ENCODE assay signal across 9 cellular contexts in the genomic region with DNA sequence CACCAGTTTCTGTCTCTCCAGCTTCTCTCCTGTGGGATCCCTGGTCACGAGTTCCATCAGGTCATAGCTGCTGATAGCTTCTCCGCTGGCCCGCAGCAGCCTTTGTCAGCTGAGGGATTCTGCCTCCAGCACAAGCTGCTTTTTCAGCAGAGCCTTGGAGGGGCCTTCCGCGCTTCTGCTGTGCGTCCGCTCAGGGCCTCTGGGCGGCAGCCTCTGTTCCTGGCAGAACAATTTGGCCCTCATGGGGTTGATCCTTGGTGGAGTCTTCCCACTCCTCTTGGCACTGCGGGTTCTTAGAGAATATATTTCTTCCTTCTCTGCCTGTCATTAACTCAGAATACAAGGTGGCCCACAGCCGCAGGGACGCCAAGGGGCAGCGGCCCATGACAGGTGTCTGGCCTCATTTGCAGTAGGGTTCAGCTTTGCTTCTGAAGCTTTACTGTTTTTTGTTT.
DNase-seq lines count a peak whose midpoint lies in the region; ATAC-seq and TF ChIP-seq lines count a peak whose summit lies in the region.
"Had no signal": no experiment of that assay in that cellular context is flagged by ENCODE, and none has a peak within 500 bp of the region (broad histone marks: within the 10 kb centered on the region; RNA-seq: fewer than 3 reads in every experiment).

No MANE protein-coding gene starts in this region.

- 95% methylated on average over 4 of the region's 12 CpGs for WGBS in SK-N-SH (ENCODE audit: low lambda C conversion rate)

- peaks cover 10% of the 10 kb centered on the region for H3F3A ChIP-seq in SK-N-SH (replicated peaks; ENCODE audit: insufficient read depth)

- H3K27ac ChIP-seq in SK-N-SH (ENCODE audit: low read depth in 2 of 2, low read length in 1 of 2) (peak overlapping the region; percentile 62 to 89; a peak in 3 of 4 replicates), thoracic aorta (no peak overlapping the region)

- H3K79me2 ChIP-seq in SK-N-SH (ENCODE audit: insufficient read depth) = 0 out of 2 replicates have a peak, but pooled peaks cover 7% of the 10 kb centered on the region

- H3K4me1 ChIP-seq in SK-N-SH (ENCODE audit: control insufficient read depth in 1 of 2, insufficient read depth in 2 of 2, low read depth in 1 of 2, low read length in 1 of 2) = peaks cover 25 to 34% of the 10 kb centered on the region in 2 experiments
- peaks cover 10 to 36% of the 10 kb centered on the region in 2 donors for H3K4me1 ChIP-seq in thoracic aorta (ENCODE audit: control insufficient read depth in 1 of 2, low read depth in 2 of 2)

- H3K36me3 ChIP-seq in SK-N-SH (replicated peaks in 1 of 2; ENCODE audit: control insufficient read depth in 1 of 2, insufficient read depth in 2 of 2, low read length in 1 of 2) (peaks cover 7 to 8% of the 10 kb centered on the region in 2 experiments), thoracic aorta (no peaks in the 10 kb centered on the region)

- H3K9ac ChIP-seq in SK-N-SH = no peak overlapping the region

- H3K27me3 ChIP-seq in SK-N-SH (ENCODE audit: insufficient read depth) = no peaks in the 10 kb centered on the region
- H3K27me3 ChIP-seq in thoracic aorta (replicated peaks; ENCODE audit: insufficient read depth) = no peaks in the 10 kb centered on the region

- CTCF ChIA-PET in SK-N-SH (lab: Yijun Ruan, JAX) = interaction anchor here (0.8 to 3.6 kb wide), 13 partner anchors 12 to 1296 kb away, joined by 3 to 15 read pairs (median 4); no protein-coding TSS in a partner anchor

- H3K9me2 ChIP-seq in SK-N-SH = no peaks in the 10 kb centered on the region

- H2AFZ ChIP-seq in SK-N-SH (ENCODE audit: low read depth) = no peak overlapping the region

- ATAC-seq in SK-N-SH treated with all-trans-retinoic acid at 6 μM for 48 hours (no peak), thoracic aorta (ENCODE audit: insufficient number of reproducible peaks, low FRiP score, low read depth) (no peak)
- ATAC-seq: K562 had no signal

- no peak for TF ChIP-seq RAD21 in SK-N-SH (IDR thresholded peaks at IDR 0.05; ENCODE audit: low read length)

- peak; percentile 46 for DNase-seq in SK-N-SH
- DNase-seq in epithelial cell of proximal tubule (ENCODE audit: low read depth) = no peak
- DNase-seq in mesenteric fat pad (ENCODE audit: low spot score) = peak; percentile 88
- DNase-seq in thoracic aorta (ENCODE audit: low spot score) = no peak
- no peak for DNase-seq in NCI-H187 treated with DMSO at 0.1 percent for 48 hours (lab: John Stamatoyannopoulos, UW)
- no peak for DNase-seq in SHP77 treated with DMSO at 0.1 percent for 48 hours (lab: John Stamatoyannopoulos, UW)
- DNase-seq in KG1 (lab: John Stamatoyannopoulos, UW) = no peak

- TF ChIP-seq EP300 in SK-N-SH (IDR thresholded peaks at IDR 0.05; ENCODE audit: borderline replicate concordance in 1 of 2, low read depth in 1 of 2, low read length in 1 of 2) = 0 out of 4 replicates have a peak, but pooled peaks of 1 of the 2 experiments have one; percentile 3

- peaks cover 60% of the 10 kb centered on the region for H4K20me1 ChIP-seq in SK-N-SH (ENCODE audit: insufficient read depth)

- H3K4me3 ChIP-seq in SK-N-SH (ENCODE audit: low read depth in 2 of 2, low read length in 1 of 2) (peak overlapping the region in 1 of 2 experiments; percentile 49; a peak in 1 of 4 replicates), epithelial cell of proximal tubule (ENCODE audit: low read depth, low read length) (no peak overlapping the region), thoracic aorta (peak overlapping the region; percentile 65)
- H3K4me3 ChIP-seq: K562 had no signal

- POLR2A ChIA-PET in SK-N-SH (lab: Yijun Ruan, JAX) = no interaction called here

- H3K4me2 ChIP-seq in SK-N-SH = peak overlapping the region; percentile 73

- TF ChIP-seq CTCF in SK-N-SH (IDR thresholded peaks at IDR 0.05) (no peak), epithelial cell of proximal tubule (conservative IDR thresholded peaks at IDR 0.05; ENCODE audit: low read depth, low read length) (peak; percentile 29), thoracic aorta (IDR thresholded peaks at IDR 0.05) (no peak)

- H3K9me3 ChIP-seq in SK-N-SH (no peaks in the 10 kb centered on the region), thoracic aorta (no peaks in the 10 kb centered on the region)

TF ChIP-seq in SK-N-SH, 30 proteins besides CTCF, POLR2A, EP300 and RAD21:
- no peak for TF ChIP-seq NFIC (IDR thresholded peaks at IDR 0.05; ENCODE audit: borderline replicate concordance)
- TF ChIP-seq, protein P1, sequence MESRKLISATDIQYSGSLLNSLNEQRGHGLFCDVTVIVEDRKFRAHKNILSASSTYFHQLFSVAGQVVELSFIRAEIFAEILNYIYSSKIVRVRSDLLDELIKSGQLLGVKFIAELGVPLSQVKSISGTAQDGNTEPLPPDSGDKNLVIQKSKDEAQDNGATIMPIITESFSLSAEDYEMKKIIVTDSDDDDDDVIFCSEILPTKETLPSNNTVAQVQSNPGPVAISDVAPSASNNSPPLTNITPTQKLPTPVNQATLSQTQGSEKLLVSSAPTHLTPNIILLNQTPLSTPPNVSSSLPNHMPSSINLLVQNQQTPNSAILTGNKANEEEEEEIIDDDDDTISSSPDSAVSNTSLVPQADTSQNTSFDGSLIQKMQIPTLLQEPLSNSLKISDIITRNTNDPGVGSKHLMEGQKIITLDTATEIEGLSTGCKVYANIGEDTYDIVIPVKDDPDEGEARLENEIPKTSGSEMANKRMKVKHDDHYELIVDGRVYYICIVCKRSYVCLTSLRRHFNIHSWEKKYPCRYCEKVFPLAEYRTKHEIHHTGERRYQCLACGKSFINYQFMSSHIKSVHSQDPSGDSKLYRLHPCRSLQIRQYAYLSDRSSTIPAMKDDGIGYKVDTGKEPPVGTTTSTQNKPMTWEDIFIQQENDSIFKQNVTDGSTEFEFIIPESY (IDR thresholded peaks at IDR 0.05; ENCODE audit: borderline replicate concordance, low read depth) = no peak

TF ChIP-seq in SK-N-SH treated with all-trans-retinoic acid at 6 μM for 48 hours, 23 proteins besides CTCF, POLR2A, EP300 and RAD21:
- TF ChIP-seq PPARA (CRISPR knock-in tag; IDR thresholded peaks at IDR 0.05; ENCODE audit: borderline replicate concordance) (no peak), ARNTL (CRISPR knock-in tag; IDR thresholded peaks at IDR 0.05; ENCODE audit: borderline replicate concordance, low read depth) (no peak), ZNF565 (CRISPR knock-in tag; conservative IDR thresholded peaks at IDR 0.05; ENCODE audit: low read depth) (no peak), GLIS3 (CRISPR knock-in tag; IDR thresholded peaks at IDR 0.05) (no peak), ZNF70 (CRISPR knock-in tag; IDR thresholded peaks at IDR 0.05) (no peak), CSDC2 (CRISPR knock-in tag; IDR thresholded peaks at IDR 0.05) (no peak), ZNF8 (CRISPR knock-in tag; IDR thresholded peaks at IDR 0.05) (no peak), BACH2 (CRISPR knock-in tag; IDR thresholded peaks at IDR 0.05; ENCODE audit: borderline replicate concordance) (no peak), TCF4 (CRISPR knock-in tag; IDR thresholded peaks at IDR 0.05; ENCODE audit: borderline replicate concordance) (no peak)
- TF ChIP-seq, protein P2, sequence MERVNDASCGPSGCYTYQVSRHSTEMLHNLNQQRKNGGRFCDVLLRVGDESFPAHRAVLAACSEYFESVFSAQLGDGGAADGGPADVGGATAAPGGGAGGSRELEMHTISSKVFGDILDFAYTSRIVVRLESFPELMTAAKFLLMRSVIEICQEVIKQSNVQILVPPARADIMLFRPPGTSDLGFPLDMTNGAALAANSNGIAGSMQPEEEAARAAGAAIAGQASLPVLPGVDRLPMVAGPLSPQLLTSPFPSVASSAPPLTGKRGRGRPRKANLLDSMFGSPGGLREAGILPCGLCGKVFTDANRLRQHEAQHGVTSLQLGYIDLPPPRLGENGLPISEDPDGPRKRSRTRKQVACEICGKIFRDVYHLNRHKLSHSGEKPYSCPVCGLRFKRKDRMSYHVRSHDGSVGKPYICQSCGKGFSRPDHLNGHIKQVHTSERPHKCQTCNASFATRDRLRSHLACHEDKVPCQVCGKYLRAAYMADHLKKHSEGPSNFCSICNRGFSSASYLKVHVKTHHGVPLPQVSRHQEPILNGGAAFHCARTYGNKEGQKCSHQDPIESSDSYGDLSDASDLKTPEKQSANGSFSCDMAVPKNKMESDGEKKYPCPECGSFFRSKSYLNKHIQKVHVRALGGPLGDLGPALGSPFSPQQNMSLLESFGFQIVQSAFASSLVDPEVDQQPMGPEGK (CRISPR knock-in tag; IDR thresholded peaks at IDR 0.05; ENCODE audit: borderline replicate concordance) = no peak
- TF ChIP-seq, protein P3, sequence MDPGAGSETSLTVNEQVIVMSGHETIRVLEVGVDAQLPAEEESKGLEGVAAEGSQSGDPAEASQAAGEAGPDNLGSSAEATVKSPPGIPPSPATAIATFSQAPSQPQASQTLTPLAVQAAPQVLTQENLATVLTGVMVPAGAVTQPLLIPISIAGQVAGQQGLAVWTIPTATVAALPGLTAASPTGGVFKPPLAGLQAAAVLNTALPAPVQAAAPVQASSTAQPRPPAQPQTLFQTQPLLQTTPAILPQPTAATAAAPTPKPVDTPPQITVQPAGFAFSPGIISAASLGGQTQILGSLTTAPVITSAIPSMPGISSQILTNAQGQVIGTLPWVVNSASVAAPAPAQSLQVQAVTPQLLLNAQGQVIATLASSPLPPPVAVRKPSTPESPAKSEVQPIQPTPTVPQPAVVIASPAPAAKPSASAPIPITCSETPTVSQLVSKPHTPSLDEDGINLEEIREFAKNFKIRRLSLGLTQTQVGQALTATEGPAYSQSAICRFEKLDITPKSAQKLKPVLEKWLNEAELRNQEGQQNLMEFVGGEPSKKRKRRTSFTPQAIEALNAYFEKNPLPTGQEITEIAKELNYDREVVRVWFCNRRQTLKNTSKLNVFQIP (CRISPR knock-in tag; IDR thresholded peaks at IDR 0.05; ENCODE audit: borderline replicate concordance, low read depth) = no peak
- TF ChIP-seq, protein P4, sequence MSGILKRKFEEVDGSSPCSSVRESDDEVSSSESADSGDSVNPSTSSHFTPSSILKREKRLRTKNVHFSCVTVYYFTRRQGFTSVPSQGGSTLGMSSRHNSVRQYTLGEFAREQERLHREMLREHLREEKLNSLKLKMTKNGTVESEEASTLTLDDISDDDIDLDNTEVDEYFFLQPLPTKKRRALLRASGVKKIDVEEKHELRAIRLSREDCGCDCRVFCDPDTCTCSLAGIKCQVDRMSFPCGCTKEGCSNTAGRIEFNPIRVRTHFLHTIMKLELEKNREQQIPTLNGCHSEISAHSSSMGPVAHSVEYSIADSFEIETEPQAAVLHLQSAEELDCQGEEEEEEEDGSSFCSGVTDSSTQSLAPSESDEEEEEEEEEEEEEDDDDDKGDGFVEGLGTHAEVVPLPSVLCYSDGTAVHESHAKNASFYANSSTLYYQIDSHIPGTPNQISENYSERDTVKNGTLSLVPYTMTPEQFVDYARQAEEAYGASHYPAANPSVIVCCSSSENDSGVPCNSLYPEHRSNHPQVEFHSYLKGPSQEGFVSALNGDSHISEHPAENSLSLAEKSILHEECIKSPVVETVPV (CRISPR knock-in tag; IDR thresholded peaks at IDR 0.05) = no peak
TF ChIP-seq in SK-N-SH treated with all-trans-retinoic acid at 6 μM for 48 hours: peak in this region for 0.

Comparison
In these comparisons a context has a peak if more than half of its experiments do, and no peak if none do; other contexts are left out.
1. DNase-seq: peak in SK-N-SH (single experiment) and mesenteric fat pad (single experiment); none in epithelial cell of proximal tubule (single experiment), thoracic aorta (single experiment), NCI-H187 treated with DMSO at 0.1 percent for 48 hours (single experiment), SHP77 treated with DMSO at 0.1 percent for 48 hours (single experiment) and KG1 (single experiment).
2. H3K27ac ChIP-seq: peak in SK-N-SH (2 of 2); none in thoracic aorta (0 of 2).